8 cellular contexts compared by ENCODE assay signal in the genomic region with DNA sequence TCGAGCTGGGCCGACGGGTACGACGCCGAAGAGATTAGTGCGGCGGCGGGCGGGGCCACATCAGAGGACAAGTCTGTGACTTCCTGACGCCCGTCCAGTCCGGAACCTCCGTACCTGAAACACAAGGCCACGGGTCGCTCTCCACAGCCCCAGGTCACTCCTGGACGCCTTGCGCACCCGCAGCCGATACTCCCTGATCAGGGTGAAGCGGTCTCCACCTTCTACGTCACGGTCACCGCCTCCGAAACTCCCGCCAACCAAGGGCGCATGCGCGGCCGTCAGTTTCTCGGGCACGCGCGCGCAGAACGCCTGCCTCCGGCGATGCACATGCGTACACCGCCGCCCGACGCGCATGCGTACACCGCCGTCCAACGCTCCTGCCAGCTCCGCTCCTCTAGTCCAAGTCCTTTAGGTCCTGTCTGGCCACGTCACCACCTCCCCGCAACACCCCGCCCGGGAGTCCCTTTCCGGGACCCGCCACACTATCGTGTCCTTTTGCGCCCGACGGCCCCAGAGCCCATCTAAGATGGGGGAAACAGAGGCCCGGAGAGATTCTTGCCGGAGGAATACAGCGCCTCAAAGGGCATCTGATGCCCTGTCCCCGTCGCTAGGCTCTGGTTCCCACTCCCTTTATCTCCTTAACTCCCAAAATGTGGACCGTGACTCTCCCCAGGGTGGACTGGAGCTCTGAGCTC. TPM values are rescaled to one million over a fixed set of nuclear protein-coding genes. Genes with fewer than 3 reads are reported as not detected.
DNase-seq lines count a peak whose midpoint lies in the region; ATAC-seq, FAIRE-seq and TF ChIP-seq lines count a peak whose summit lies in the region.

TSS of gene DSN1 (minus strand) at position 216 of the 695 bp plus-strand sequence. CDS start 2,305 bp downstream, outside the sequence.

- H2AFZ ChIP-seq in astrocyte (ENCODE audit: low read depth, low read length), result peak within 1 kb of the TSS; percentile 91

- H3K4me1 ChIP-seq in astrocyte (ENCODE audit: insufficient read depth, low read length) (peaks cover 8% of the 10 kb centered on the region), rectal smooth muscle tissue (ENCODE audit: control insufficient read depth, insufficient read depth, low read length) (no peaks in the 10 kb centered on the region), aorta (ENCODE audit: control insufficient read depth in 1 of 2, insufficient read depth in 2 of 2, low read length in 2 of 2) (no peaks in the 10 kb centered on the region)

- no peaks in the 10 kb centered on the region for H3K9me3 Mint-ChIP-seq in astrocyte (ENCODE audit: unreplicated experiment)

- no peaks in the 10 kb centered on the region for H4K20me1 ChIP-seq in astrocyte (ENCODE audit: insufficient read depth, low read length)

- TF ChIP-seq CTCF in astrocyte (IDR thresholded peaks at IDR 0.05; ENCODE audit: insufficient read depth, low read depth, low read length), result no peak

- H3K27me3 ChIP-seq in astrocyte (ENCODE audit: insufficient read depth, low read length) (no peaks in the 10 kb centered on the region), rectal smooth muscle tissue (ENCODE audit: control insufficient read depth, insufficient read depth, low read length) (no peaks in the 10 kb centered on the region), aorta (ENCODE audit: control insufficient read depth in 1 of 2, insufficient read depth in 2 of 2, low read length in 1 of 2) (no peaks in the 10 kb centered on the region)

- H3K4me3 Mint-ChIP-seq in astrocyte (ENCODE audit: unreplicated experiment), result peak within 1 kb of the TSS; percentile 92

- peaks cover 2% of the 10 kb centered on the region for H3K36me3 Mint-ChIP-seq in astrocyte (ENCODE audit: low read depth, unreplicated experiment)

- peaks cover 12% of the 10 kb centered on the region for H3K79me2 ChIP-seq in astrocyte (ENCODE audit: insufficient read depth, low read length)

- peak within 1 kb of the TSS; percentile 94 for H3K4me2 ChIP-seq in astrocyte (ENCODE audit: low read length)

- peaks cover 6% of the 10 kb centered on the region for H3K36me3 ChIP-seq in astrocyte (ENCODE audit: insufficient read depth, low read length)
- H3K36me3 ChIP-seq in rectal smooth muscle tissue (ENCODE audit: control insufficient read depth, insufficient read depth, low read length), result no peaks in the 10 kb centered on the region
- H3K36me3 ChIP-seq in aorta (ENCODE audit: control insufficient read depth in 1 of 2, insufficient read depth in 2 of 2, low read length in 1 of 2), result no peaks in the 10 kb centered on the region

- H3K4me1 Mint-ChIP-seq in astrocyte (ENCODE audit: low read depth, unreplicated experiment), result no peaks in the 10 kb centered on the region

- H3K9ac ChIP-seq in astrocyte (ENCODE audit: low read length) (peak within 1 kb of the TSS; percentile 97), rectal smooth muscle tissue (ENCODE audit: low read length) (peak within 1 kb of the TSS; percentile 96)

- H3K9me3 ChIP-seq in astrocyte (ENCODE audit: insufficient read depth, low read depth, low read length) (no peaks in the 10 kb centered on the region), aorta (ENCODE audit: control insufficient read depth, low read length) (no peaks in the 10 kb centered on the region)

- H3K27ac ChIP-seq in astrocyte (ENCODE audit: low read depth, low read length), result peak within 1 kb of the TSS; percentile 96
- H3K27ac ChIP-seq in rectal smooth muscle tissue (ENCODE audit: low read depth, low read length), result peak within 1 kb of the TSS; percentile 98
- peak within 1 kb of the TSS; percentile 64 to 81 for H3K27ac ChIP-seq in aorta (ENCODE audit: low read depth in 1 of 2, low read length in 2 of 2)

- no peaks in the 10 kb centered on the region for H3K27me3 Mint-ChIP-seq in astrocyte (ENCODE audit: low read depth, unreplicated experiment)

- no peak for FAIRE-seq in astrocyte (lab: Jason Lieb, UNC)

- intact Hi-C loops in aorta (cut with DNase I), result loop anchor here in 1 of 2 donors (1.0 kb wide), 1 partner anchor 27 kb away; the partner anchor contains the start of gene NDRG3

- H3K4me3 ChIP-seq in astrocyte (ENCODE audit: insufficient read depth, low read depth, low read length) (peak within 1 kb of the TSS; percentile 96), rectal smooth muscle tissue (ENCODE audit: low read length) (peak within 1 kb of the TSS; percentile 94), aorta (ENCODE audit: low read length in 2 of 2) (peak within 1 kb of the TSS; percentile 49 to 68)

- DNase-seq in NCI-H2029 treated with DMSO at 0.1 percent for 48 hours (lab: John Stamatoyannopoulos, UW) (peak; percentile 82), T-helper 22 cell (ENCODE audit: low read depth) (peak; percentile 92), astrocyte (ENCODE audit: low read depth) (peak; percentile 88), hepatic stellate cell (ENCODE audit: low spot score) (peak; percentile 99), aorta (peak; percentile 99)

- peak within 1 kb of the TSS; percentile 100 for H3K27ac Mint-ChIP-seq in astrocyte (ENCODE audit: unreplicated experiment)

- ATAC-seq in GM18508 (IDR thresholded peaks at IDR 0.05; ENCODE audit: insufficient read depth, unreplicated experiment) (peak; percentile 44), HG02981 (IDR thresholded peaks at IDR 0.05; ENCODE audit: unreplicated experiment) (peak; percentile 77), aorta (ENCODE audit: low FRiP score) (peak; percentile 97)

- 0% methylated on average over 60 to 65 of the region's 65 CpGs for WGBS in aorta, 2 donors

RNA-seq across cellular contexts. Expression of gene DSN1, which starts in this region (rescaled TPM):
- total RNA-seq in astrocyte, result 5.8 and 6.1 TPM in 2 replicates
- total RNA-seq in aorta, result 1 to 10 TPM; 7.1 to 7.7 TPM
- polyA plus RNA-seq in aorta, result 10 to 100 TPM in 1 of 2 donors, 1 to 10 TPM in 1; 7.1 to 10.6 TPM

Comparison
In these comparisons a context has a peak if more than half of its experiments do, and no peak if none do; other contexts are left out.
1. Peak in every context shown above with its lines: DNase-seq, ATAC-seq, H3K4me3 ChIP-seq and H3K27ac ChIP-seq.
2. ATAC-seq: peak in every context shown above with its lines; median percentile 97 in aorta; 77 in HG02981; 44 in GM18508.